In the genomic region with DNA sequence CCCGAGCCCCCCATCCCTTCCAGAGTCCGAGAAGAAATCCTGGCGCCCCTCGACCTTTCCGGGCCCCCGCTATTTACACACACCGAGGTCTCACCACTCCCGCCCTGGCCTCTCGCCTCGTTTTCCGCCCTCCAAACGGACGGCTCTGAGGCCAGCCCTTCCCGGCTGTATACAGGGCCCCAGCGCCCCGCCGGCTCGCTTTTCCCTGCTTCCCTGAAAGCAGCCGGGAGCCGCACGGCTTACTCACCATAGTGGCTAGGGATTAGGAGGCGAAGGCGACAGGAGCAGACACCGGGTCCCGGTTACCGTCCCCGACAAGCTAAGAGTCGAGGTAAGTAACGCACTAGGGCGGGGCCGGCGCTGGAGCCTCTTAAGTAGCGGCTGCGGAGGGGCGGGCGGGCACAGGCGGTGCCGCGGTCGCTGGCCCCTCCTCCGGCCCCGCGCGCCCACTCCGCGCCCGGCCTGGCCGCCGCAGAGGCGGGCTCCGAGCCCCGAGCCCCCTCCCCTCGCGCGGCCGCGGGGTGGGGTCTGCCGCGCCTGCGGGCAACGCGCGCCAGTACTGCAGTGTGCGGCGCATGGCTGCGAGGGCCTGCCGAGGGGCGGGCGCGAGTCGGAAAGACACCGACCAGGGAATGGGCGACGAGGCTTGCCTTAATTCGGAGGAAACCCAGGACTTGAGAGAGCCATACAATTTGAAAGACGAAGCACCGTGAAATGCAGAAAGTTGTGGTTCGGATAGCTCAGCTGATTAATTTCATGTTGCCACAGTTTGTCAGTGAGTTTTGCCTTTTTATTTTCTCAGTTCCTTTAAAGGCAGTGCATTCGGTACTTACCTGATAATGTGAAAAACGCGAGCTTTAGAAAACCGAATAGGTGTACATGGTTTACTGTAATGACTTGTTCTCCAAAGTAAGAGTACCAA, we compare ENCODE assay signal across 8 cellular contexts. TPM values are rescaled to one million over a fixed set of nuclear protein-coding genes. Genes with fewer than 3 reads are reported as not detected.
DNase-seq lines count a peak whose midpoint lies in the region; ATAC-seq, FAIRE-seq and TF ChIP-seq lines count a peak whose summit lies in the region.

TSS of gene TUBA1B (minus strand) at position 345 of the 922 bp plus-strand sequence. CDS start at position 250, 95 bp downstream.

- H3K27ac ChIP-seq in kidney (ENCODE audit: low read depth in 2 of 2, low read length in 2 of 2) = peak within 1 kb of the TSS; percentile 99 to 100

- intact Hi-C loops in kidney (cut with DNase I) = no loop called here

- H3K9ac ChIP-seq in kidney (ENCODE audit: low read length in 2 of 2) = peak within 1 kb of the TSS; percentile 99 to 100

- peak; percentile 97 for DNase-seq in AG20443 (ENCODE audit: low spot score)
- DNase-seq in NCI-H460 (ENCODE audit: extremely low read depth, low read depth) = peak; percentile 87
- peak; percentile 87 to 88 for DNase-seq in activated CD4-positive, alpha-beta T cell treated with anti-CD3 and anti-CD28 coated beads for 24 hours (ENCODE audit: low read depth in 2 of 2)
- peak; percentile 52 to 94 for DNase-seq in cerebellar nuclear complex (lab: John Stamatoyannopoulos, UW)
- DNase-seq in kidney = peak; percentile 98
- DNase-seq in stimulated activated CD4-positive, alpha-beta T cell treated with anti-CD3 and anti-CD28 coated beads, Interleukin-15, amount 100 ng/mL, for 24 hours = peak; percentile 91

- no peaks in the 10 kb centered on the region for H3K9me3 ChIP-seq in kidney (ENCODE audit: control insufficient read depth in 1 of 2, low read length in 2 of 2)

- FAIRE-seq in kidney (lab: Jason Lieb, UNC) = no peak

- ATAC-seq in HG03354 (IDR thresholded peaks at IDR 0.05; ENCODE audit: poor library complexity, severe bottlenecking, unreplicated experiment) = peak; percentile 70

- peak; percentile 99 for TF ChIP-seq POLR2A in GM19099 (IDR thresholded peaks at IDR 0.05; ENCODE audit: extremely low read depth, insufficient read length, low read depth)

- peak; percentile 4 for TF ChIP-seq CTCF in kidney (IDR thresholded peaks at IDR 0.05; ENCODE audit: borderline replicate concordance, extremely low read depth, insufficient read depth)

- H3K36me3 ChIP-seq in kidney (ENCODE audit: control insufficient read depth in 1 of 2, insufficient read depth in 2 of 2, low read length in 2 of 2) = peaks cover 11 to 27% of the 10 kb centered on the region in 2 donors

- peaks cover 5 to 18% of the 10 kb centered on the region in 2 donors for H3K4me1 ChIP-seq in kidney (ENCODE audit: control insufficient read depth in 1 of 2, insufficient read depth in 1 of 2, low read depth in 1 of 2, low read length in 2 of 2)

- peak within 1 kb of the TSS; percentile 94 to 99 for H3K4me3 ChIP-seq in kidney (ENCODE audit: low read length in 2 of 2)

RNA-seq across cellular contexts. Expression of gene TUBA1B, which starts in this region (rescaled TPM):
- 1,553 and 1,790 TPM in 2 replicates for total RNA-seq in NCI-H460 (2014; rRNA removed; shearing (Covaris generic))
- polyA plus RNA-seq in NCI-H460 (2014; cell fraction: nucleus; rRNA removed) = 1,998 and 2,024 TPM in 2 replicates
- total RNA-seq in kidney = 537 TPM
- polyA plus RNA-seq in kidney (ENCODE audit: insufficient read depth, low read depth, low replicate concordance) = 533 TPM

Comparison
In these comparisons a context has a peak if more than half of its experiments do, and no peak if none do; other contexts are left out.
1. Peak in every context shown above with its lines: DNase-seq, ATAC-seq, H3K4me3 ChIP-seq and H3K27ac ChIP-seq.